9 cellular contexts compared by ENCODE assay signal in genomic region chr10:70162892-70163201, GRCh38.
DNase-seq lines count a peak whose midpoint lies in the region; ATAC-seq, FAIRE-seq and TF ChIP-seq lines count a peak whose summit lies in the region.
"Had no signal": no experiment of that assay in that cellular context is flagged by ENCODE, and none has a peak within 500 bp of the region (broad histone marks: within the 10 kb centered on the region; RNA-seq: fewer than 3 reads in every experiment).

No MANE protein-coding gene starts in this region.

- no peak overlapping the region for H3K4me3 ChIP-seq in brain microvascular endothelial cell (ENCODE audit: low read depth, low read length)

- ATAC-seq in GM18867 (IDR thresholded peaks at IDR 0.05; ENCODE audit: unreplicated experiment) (peak; percentile 87), HG03066 (IDR thresholded peaks at IDR 0.05; ENCODE audit: low read depth, unreplicated experiment) (peak; percentile 88), GM19455 (IDR thresholded peaks at IDR 0.05; ENCODE audit: unreplicated experiment) (no peak)
- ATAC-seq: left ventricle myocardium superior had no signal

- CTCF ChIA-PET in RWPE1 (lab: Yijun Ruan, JAX) = no interaction called here

- in situ Hi-C loops in brain microvascular endothelial cell (cut with HindIII; ENCODE audit: low pct_ligation_motif_present, low sequenced_read_pairs) = no loop called here

- TF ChIP-seq CTCF in brain microvascular endothelial cell (IDR thresholded peaks at IDR 0.05; ENCODE audit: low read depth, low read length, missing control alignments) (no peak), RWPE1 (conservative IDR thresholded peaks at IDR 0.05; ENCODE audit: low read depth) (no peak)

- no peak for FAIRE-seq in RCC 7860 (lab: Jason Lieb, UNC)

- H3K27me3 ChIP-seq in brain microvascular endothelial cell (replicated peaks) = no peaks in the 10 kb centered on the region

- H3K36me3 ChIP-seq in brain microvascular endothelial cell (replicated peaks) = peaks cover 45% of the 10 kb centered on the region

- peak; percentile 72 for DNase-seq in activated CD8-positive, alpha-beta memory T cell treated with anti-CD3 and anti-CD28 coated beads for 24 hours
- peak; percentile 45 for DNase-seq in stimulated activated CD4-positive, alpha-beta T cell treated with anti-CD3 and anti-CD28 coated beads, Interleukin-12 subunit alpha, Interleukin-12 subunit beta, amount 100 ng/mL, for 4 hours
- no peak for DNase-seq in RCC 7860 (ENCODE audit: low spot score)
- no peak for DNase-seq in brain microvascular endothelial cell
- DNase-seq in RWPE1 (ENCODE audit: low spot score) = no peak
- DNase-seq: left ventricle myocardium superior had no signal

- no peak overlapping the region for H3K27ac ChIP-seq in brain microvascular endothelial cell
- no peak overlapping the region for H3K27ac ChIP-seq in RWPE1

- POLR2A ChIA-PET in RWPE1 (lab: Yijun Ruan, JAX; ENCODE audit: low non-redundant PET) = no interaction called here

Comparison
In these comparisons a context has a peak if more than half of its experiments do, and no peak if none do; other contexts are left out.
1. DNase-seq: peak in activated CD8-positive, alpha-beta memory T cell treated with anti-CD3 and anti-CD28 coated beads for 24 hours (single experiment) and stimulated activated CD4-positive, alpha-beta T cell treated with anti-CD3 and anti-CD28 coated beads, Interleukin-12 subunit alpha, Interleukin-12 subunit beta, amount 100 ng/mL, for 4 hours (single experiment); none in RCC 7860 (single experiment), brain microvascular endothelial cell (single experiment) and RWPE1 (single experiment).